In genomic region chr5:81425569-81425968, GRCh38 we compare ENCODE assay signal across 9 cellular contexts. TPM values are rescaled to one million over a fixed set of nuclear protein-coding genes. Genes with fewer than 3 reads are reported as not detected.
DNase-seq lines count a peak whose midpoint lies in the region; ATAC-seq, FAIRE-seq and TF ChIP-seq lines count a peak whose summit lies in the region.
"Had no signal": no experiment of that assay in that cellular context is flagged by ENCODE, and none has a peak within 500 bp of the region (broad histone marks: within the 10 kb centered on the region; RNA-seq: fewer than 3 reads in every experiment).

No MANE protein-coding gene starts in this region.

- H3K27me3 ChIP-seq in BJ (ENCODE audit: control insufficient read depth, insufficient read depth, low read length) (no peaks in the 10 kb centered on the region), K562 (ENCODE audit: control insufficient read depth in 2 of 2, insufficient read depth in 2 of 2, low read length in 2 of 2) (no peaks in the 10 kb centered on the region), upper lobe of right lung (no peaks in the 10 kb centered on the region)

- POLR2A ChIA-PET in BJ (lab: Charles Lee) = no interaction called here
- POLR2A ChIA-PET in K562 (lab: Yijun Ruan, JAX) = no interaction called here

- no peaks in the 10 kb centered on the region for H3K36me3 ChIP-seq in BJ (ENCODE audit: control insufficient read depth, insufficient read depth, low read length)
- H3K36me3 ChIP-seq in K562 (ENCODE audit: control insufficient read depth, insufficient read depth, low read length) = no peaks in the 10 kb centered on the region
- no peaks in the 10 kb centered on the region for H3K36me3 ChIP-seq in upper lobe of right lung

- CTCF ChIA-PET in BJ (lab: Yijun Ruan, JAX) (interaction anchor here (0.6 to 1.8 kb wide), 14 partner anchors 15 to 1839 kb away, joined by 3 to 10 read pairs (median 4); partner anchors contain the start of gene SSBP2), K562 (lab: Yijun Ruan, JAX; ENCODE audit: low intra/inter-chr PET ratio) (interaction anchor here (1.4 to 2.2 kb wide), 2 partner anchors 740 to 800 kb away, joined by 7 to 11 read pairs; no protein-coding TSS in a partner anchor)

- H3K4me3 ChIP-seq in BJ (ENCODE audit: low read depth, low read length) = no peak overlapping the region
- no peak overlapping the region for H3K4me3 ChIP-seq in K562
- no peak overlapping the region for H3K4me3 ChIP-seq in upper lobe of right lung

- no peak for TF ChIP-seq POLR2A in K562 (conservative IDR thresholded peaks at IDR 0.05)

- H3K4me2 ChIP-seq in K562 (ENCODE audit: insufficient read depth, low read length) = no peak overlapping the region

- H3K9me3 ChIP-seq in K562 (replicated peaks; ENCODE audit: control insufficient read depth, insufficient read depth, low read depth, low read length) (no peaks in the 10 kb centered on the region), upper lobe of right lung (no peaks in the 10 kb centered on the region)

- WGBS in K562 (ENCODE audit: insufficient coverage, low coverage, missing lambda C conversion rate) = 7% methylated on average over 2 of the region's 2 CpGs

- FAIRE-seq in K562 (lab: Jason Lieb, UNC) = peak; percentile 63

- ATAC-seq in GM19455 (IDR thresholded peaks at IDR 0.05; ENCODE audit: unreplicated experiment) = peak; percentile 53
- ATAC-seq in K562 = peak; percentile 78
- ATAC-seq in upper lobe of right lung = peak; percentile 58
- no peak for ATAC-seq in HG03095 (IDR thresholded peaks at IDR 0.05; ENCODE audit: unreplicated experiment)
- no peak for ATAC-seq in esophagus mucosa

- no peak overlapping the region for H3K9ac ChIP-seq in K562 (ENCODE audit: insufficient read depth in 1 of 2, low read depth in 2 of 2, low read length in 2 of 2)

- no peak overlapping the region for H2AFZ ChIP-seq in K562 (ENCODE audit: low read depth, low read length)

- no peaks in the 10 kb centered on the region for H4K20me1 ChIP-seq in K562 (replicated peaks; ENCODE audit: control insufficient read depth, insufficient read depth, low read length)

- peak; percentile 53 for TF ChIP-seq CTCF in BJ (IDR thresholded peaks at IDR 0.05; ENCODE audit: insufficient read depth, low read depth, low read length)
- TF ChIP-seq CTCF in K562 (IDR thresholded peaks at IDR 0.05 in 2 of 3, conservative IDR thresholded peaks at IDR 0.05 in 1 of 3; ENCODE audit: insufficient read depth in 2 of 3, low read depth in 1 of 3, low read length in 3 of 3) = peak; percentile 46 to 66 (median 47); a peak in 4 of 6 replicates
- peak; percentile 59 for TF ChIP-seq CTCF in upper lobe of right lung (IDR thresholded peaks at IDR 0.05)

- peak; percentile 66 to 70 for TF ChIP-seq RAD21 in K562 (CRISPR knock-in tag; conservative IDR thresholded peaks at IDR 0.05 in 1 of 2, IDR thresholded peaks at IDR 0.05 in 1 of 2)

- BruUV-seq in K562 (replicated peaks; lab: Mats Ljungman, UMichigan) = no TSS peak

- H3K4me1 ChIP-seq in K562 (replicated peaks in 1 of 2; ENCODE audit: control insufficient read depth in 2 of 2, insufficient read depth in 2 of 2, low read length in 2 of 2) = peaks cover 0 to 3% of the 10 kb centered on the region in 2 experiments; a peak in 3 of 5 replicates
- peaks cover 17% of the 10 kb centered on the region for H3K4me1 ChIP-seq in upper lobe of right lung

- H3K79me2 ChIP-seq in K562 (ENCODE audit: control insufficient read depth, insufficient read depth, low read length) = no peaks in the 10 kb centered on the region

- no peaks in the 10 kb centered on the region for H3K9me1 ChIP-seq in K562 (ENCODE audit: control insufficient read depth, insufficient read depth, low read length)

- H3K27ac ChIP-seq in K562 (ENCODE audit: extremely low read depth, low read depth, low read length) (no peak overlapping the region), upper lobe of right lung (peak overlapping the region; percentile 31)

- no peak for TF ChIP-seq EP300 in K562 (IDR thresholded peaks at IDR 0.05; ENCODE audit: low read length)

- intact Hi-C loops in K562 (cut with micrococcal nuclease) (loop anchor here (1.0 to 10.0 kb wide), 6 partner anchors 79 to 802 kb away; partner anchors contain the start of gene SSBP2), upper lobe of right lung (cut with DNase I) (no loop called here)

- no peak for DNase-seq in BJ (ENCODE audit: low read depth)
- peak; percentile 47 for DNase-seq in NCI-H446 treated with DMSO at 0.1 percent for 48 hours (lab: John Stamatoyannopoulos, UW)
- peak; percentile 16 to 28 (median 19) for DNase-seq in K562 (ENCODE audit: extremely low read depth in 1 of 4, low spot score in 3 of 4)
- DNase-seq in kidney tubule cell (ENCODE audit: low spot score) = peak; percentile 50
- DNase-seq in upper lobe of right lung = no peak

- in situ Hi-C loops in K562 (cut with MboI) = loop anchor here (10.0 kb wide), 1 partner anchor 419 kb away; no protein-coding TSS in a partner anchor

TF ChIP-seq in K562, 482 proteins besides CTCF, POLR2A, EP300 and RAD21:
- TF ChIP-seq MAX (CRISPR knock-in tag; IDR thresholded peaks at IDR 0.05) = no peak
- peak; percentile 92 for TF ChIP-seq ZNF384 (IDR thresholded peaks at IDR 0.05; ENCODE audit: low read depth, low read length)
- 0 out of 2 replicates have a peak, but pooled peaks have one; percentile 1 for TF ChIP-seq POLR2H (tag; IDR thresholded peaks at IDR 0.05; ENCODE audit: low read depth)
- peak; percentile 33; the same call in 1 of the 2 replicates for TF ChIP-seq DEAF1 (CRISPR knock-in tag; IDR thresholded peaks at IDR 0.05)
- TF ChIP-seq SMC3 (conservative IDR thresholded peaks at IDR 0.05; ENCODE audit: insufficient read depth, low read depth, low read length) = 0 out of 2 replicates have a peak, but pooled peaks have one; percentile 21
- TF ChIP-seq ZZZ3 (IDR thresholded peaks at IDR 0.05) = no peak
- TF ChIP-seq CC2D1A (IDR thresholded peaks at IDR 0.05) = no peak
- TF ChIP-seq ZNF134 (CRISPR knock-in tag; conservative IDR thresholded peaks at IDR 0.05) = no peak

RNA-seq across cellular contexts. Expression of gene ACOT12, which starts 31.6 kb away (rescaled TPM):
- 0.18 TPM in 1 of 2 replicates, not detected in the other for polyA plus RNA-seq in BJ (2011; rRNA removed)
- not detected in 2 replicates for polyA minus RNA-seq in BJ (2011; rRNA and poly(A)+ RNA removed)
- total RNA-seq in K562 (2011; cell fraction: chromatin; rRNA removed; ENCODE audit: low replicate concordance) = not detected in 2 replicates
- total RNA-seq in K562 (2011; cell fraction: nucleolus; rRNA removed) = not detected in 2 replicates
- not detected in 2 replicates for total RNA-seq in K562 (2011; cell fraction: nucleoplasm; rRNA removed)
- not detected in 2 replicates for total RNA-seq in K562 (2014; rRNA removed)
- not detected in 2 replicates for total RNA-seq in K562 (2014; rRNA removed; fragmentation: Illumina TruSeq; extraction: Trizol)
- total RNA-seq in K562 (2015; rRNA removed; fragmentation: Illumina TruSeq; extraction: Trizol) = not detected in 2 replicates
- not detected in 2 replicates for total RNA-seq in K562 (2021)
- not detected in 2 replicates for polyA plus RNA-seq in K562 (2011; rRNA removed)
- not detected in 2 replicates for polyA plus RNA-seq in K562 (2011; cell fraction: cytosol; rRNA removed)
- polyA plus RNA-seq in K562 (2011; cell fraction: nucleus; rRNA removed) = not detected in 2 replicates
- polyA plus RNA-seq in K562 (2012) = not detected in 2 replicates
- polyA plus RNA-seq in K562 (2014; fragmentation: Illumina TruSeq; extraction: Trizol) = not detected in 2 replicates
- not detected for polyA plus RNA-seq in K562 (2014; fragmentation: Nextera tagmentation; extraction: Ambion mirVana)
- polyA plus RNA-seq in K562 (2014; rRNA removed) = 0.03 TPM in 1 of 2 replicates, not detected in the other
- polyA minus RNA-seq in K562 (2011; rRNA and poly(A)+ RNA removed) = not detected in 2 replicates
- not detected in 2 replicates for polyA minus RNA-seq in K562 (2011; cell fraction: cytosol; rRNA and poly(A)+ RNA removed)
- not detected in 2 replicates for polyA minus RNA-seq in K562 (2011; cell fraction: nucleus; rRNA and poly(A)+ RNA removed)
- total RNA-seq in upper lobe of right lung = not detected
- total RNA-seq in esophagus mucosa = not detected
- total RNA-seq: glomerular endothelial cell had no signal

Comparison
In these comparisons a context has a peak if more than half of its experiments do, and no peak if none do; other contexts are left out.
1. DNase-seq: peak in NCI-H446 treated with DMSO at 0.1 percent for 48 hours (single experiment), K562 (4 of 4) and kidney tubule cell (single experiment); none in BJ (single experiment) and upper lobe of right lung (single experiment).
2. ATAC-seq: peak in GM19455 (single experiment), K562 (single experiment) and upper lobe of right lung (single experiment); none in HG03095 (single experiment) and esophagus mucosa (single experiment).
3. Peak in every context shown above with its lines, with median percentiles within 50 percentile points of each other: CTCF ChIP-seq.